Comparison of ENCODE assay signal across 8 cellular contexts in the genomic region with DNA sequence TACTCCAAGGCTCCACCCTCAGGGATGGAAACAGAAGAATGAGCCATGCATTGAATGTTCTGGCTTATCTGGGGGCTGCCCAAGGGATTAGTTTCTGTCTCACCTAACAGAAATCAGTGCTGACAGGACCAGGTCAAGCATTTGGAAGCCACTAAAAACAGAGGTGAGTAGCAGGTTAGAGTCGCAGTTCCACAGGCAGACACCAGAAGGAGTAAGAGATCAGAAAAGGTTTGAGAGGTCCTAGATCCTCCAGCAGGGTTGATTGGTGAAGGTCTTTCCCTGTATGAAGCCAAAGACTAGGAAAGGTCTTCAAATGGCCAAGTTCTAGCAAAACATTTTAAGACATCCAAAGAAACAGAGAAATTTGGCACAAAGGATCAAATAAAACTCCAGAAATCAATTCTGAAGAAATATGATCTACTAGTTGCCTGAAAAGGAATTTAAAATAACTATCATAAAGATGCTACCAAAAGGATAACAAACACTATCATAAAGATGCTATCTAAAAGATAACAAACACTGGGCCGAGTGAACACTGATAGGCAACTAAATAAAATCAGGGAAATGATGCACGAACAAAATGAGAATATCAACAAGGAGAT.
DNase-seq lines count a peak whose midpoint lies in the region; ATAC-seq and TF ChIP-seq lines count a peak whose summit lies in the region.

No MANE protein-coding gene starts in this region.

- H3K27ac Mint-ChIP-seq in nephron progenitor cell, result no peak overlapping the region

- DNase-seq in NCI-H1694 treated with DMSO at 0.1 percent for 48 hours (lab: John Stamatoyannopoulos, UW) (peak; percentile 68), WERI-Rb-1 (peak; percentile 64), nephron progenitor cell (peak; percentile 33), amniotic stem cell (lab: John Stamatoyannopoulos, UW) (no peak)
- peak; percentile 22 for DNase-seq in effector CD8-positive, alpha-beta T cell (lab: John Stamatoyannopoulos, UW)

- no peaks in the 10 kb centered on the region for H3K27me3 ChIP-seq in WERI-Rb-1 (ENCODE audit: insufficient read depth, low read depth, severe bottlenecking)

- peaks cover 24% of the 10 kb centered on the region for H3K27me3 Mint-ChIP-seq in nephron progenitor cell (ENCODE audit: low read depth, poor library complexity)

- peak; percentile 67 for TF ChIP-seq CTCF in 22Rv1 (IDR thresholded peaks at IDR 0.05)
- TF ChIP-seq CTCF in GM12873 (IDR thresholded peaks at IDR 0.05; ENCODE audit: insufficient read depth, low read depth, low read length, missing control alignments), result peak; percentile 94
- TF ChIP-seq CTCF in WERI-Rb-1 (IDR thresholded peaks at IDR 0.05; ENCODE audit: low read depth, low read length), result peak; percentile 93
- peak; percentile 56 for TF ChIP-seq CTCF in nephron progenitor cell (IDR thresholded peaks at IDR 0.05)

- H3K9me3 ChIP-seq in WERI-Rb-1 (ENCODE audit: severe bottlenecking), result peaks cover 10% of the 10 kb centered on the region

- H3K4me1 Mint-ChIP-seq in nephron progenitor cell, result no peaks in the 10 kb centered on the region

- no peaks in the 10 kb centered on the region for H3K36me3 Mint-ChIP-seq in nephron progenitor cell (ENCODE audit: low read depth)

- no peak overlapping the region for H3K27ac ChIP-seq in 22Rv1
- no peak overlapping the region for H3K27ac ChIP-seq in WERI-Rb-1

- H3K4me3 ChIP-seq in WERI-Rb-1 (ENCODE audit: low read depth, low read length), result no peak overlapping the region

- no peak overlapping the region for H3K4me3 Mint-ChIP-seq in nephron progenitor cell

- H3K36me3 ChIP-seq in WERI-Rb-1, result no peaks in the 10 kb centered on the region

- H3K9me3 Mint-ChIP-seq in nephron progenitor cell, result peaks cover 24% of the 10 kb centered on the region

- no peak for ATAC-seq in GM18870 (IDR thresholded peaks at IDR 0.05; ENCODE audit: unreplicated experiment)
